In genomic region chr2:29215073-29215472, GRCh38 we compare ENCODE assay signal across 23 cellular contexts.
"Had no signal": no experiment of that assay in that cellular context is flagged by ENCODE, and none has a peak within 500 bp of the region (broad histone marks: within the 10 kb centered on the region; RNA-seq: fewer than 3 reads in every experiment).

No MANE protein-coding gene starts in this region.

- H3K27me3 Mint-ChIP-seq: activated B cell treated with CpG ODN at 0.5 μM for 24 hours; activated naive CD8-positive, alpha-beta T cell treated with anti-CD3 and anti-CD28 coated beads, Interleukin-2, amount 10 ng/mL, durations not matched to agents 7 days and 5 days; effector memory CD8-positive, alpha-beta T cell; stimulated activated memory B cell treated with anti-CD40 and anti-IgM and Interleukin-4, amounts not matched to agents 10 μg/mL and 1 μg/mL and 100 μg/mL, for 72 hours had no signal

- H3K36me3 Mint-ChIP-seq: activated naive CD4-positive, alpha-beta T cell treated with anti-CD3 and anti-CD28 coated beads, Interleukin-2, amount 10 ng/mL, durations not matched to agents 7 days and 5 days; activated naive CD8-positive, alpha-beta T cell treated with anti-CD3 and anti-CD28 coated beads, Interleukin-2, amount 10 ng/mL, durations not matched to agents 7 days and 5 days; brain; natural killer cell; stimulated activated memory B cell treated with anti-CD40 and anti-IgM and Interleukin-4, amounts not matched to agents 10 μg/mL and 1 μg/mL and 100 μg/mL, for 72 hours had no signal

- H3K4me1 Mint-ChIP-seq: activated B cell treated with CpG ODN at 0.5 μM for 24 hours; activated naive CD4-positive, alpha-beta T cell treated with anti-CD3 and anti-CD28 coated beads, Interleukin-2, amount 10 ng/mL, durations not matched to agents 7 days and 5 days; activated naive CD8-positive, alpha-beta T cell treated with anti-CD3 and anti-CD28 coated beads, Interleukin-2, amount 10 ng/mL, durations not matched to agents 7 days and 5 days; natural killer cell; stimulated activated memory B cell treated with anti-CD40 and anti-IgM and Interleukin-4, amounts not matched to agents 10 μg/mL and 1 μg/mL and 100 μg/mL, for 72 hours had no signal

- DNase-seq: activated B cell treated with CpG ODN at 0.5 μM for 24 hours; activated CD4-positive, alpha-beta T cell treated with anti-CD3 and anti-CD28 coated beads, Interleukin-2, amount 50 U/mL, for 4 hours; activated effector memory CD4-positive, alpha-beta T cell treated with anti-CD3 and anti-CD28 coated beads, Interleukin-2, amount 50 U/mL, for 16 hours; activated naive CD4-positive, alpha-beta T cell treated with anti-CD3 and anti-CD28 coated beads, Interleukin-2, amount 10 ng/mL, durations not matched to agents 7 days and 5 days; activated naive CD8-positive, alpha-beta T cell treated with anti-CD3 and anti-CD28 coated beads, Interleukin-2, amount 10 ng/mL, durations not matched to agents 7 days and 5 days; activated T-cell treated with anti-CD3 and anti-CD28 coated beads for 4 hours; cortex of kidney; effector memory CD8-positive, alpha-beta T cell; foreskin fibroblast; left ventricle myocardium inferior; mesendoderm; natural killer cell; sigmoid colon; small intestine; stimulated activated CD4-positive, alpha-beta T cell treated with anti-CD3 and anti-CD28 coated beads, Interleukin-1b, Interleukin-23, amount 100 ng/mL, for 48 hours; stimulated activated CD4-positive, alpha-beta T cell treated with anti-CD3 and anti-CD28 coated beads, Interleukin-4, amount 100 ng/mL, for 4 hours; stimulated activated CD8-positive, alpha-beta memory T cell treated with anti-CD3 and anti-CD28 coated beads, Interleukin-4, amount 100 ng/mL, for 48 hours; T-helper 1 cell had no signal

- H3K9me3 Mint-ChIP-seq: activated B cell treated with CpG ODN at 0.5 μM for 24 hours; activated naive CD4-positive, alpha-beta T cell treated with anti-CD3 and anti-CD28 coated beads, Interleukin-2, amount 10 ng/mL, durations not matched to agents 7 days and 5 days; activated naive CD8-positive, alpha-beta T cell treated with anti-CD3 and anti-CD28 coated beads, Interleukin-2, amount 10 ng/mL, durations not matched to agents 7 days and 5 days; activated T-helper 1 cell treated with anti-CD3 and anti-CD28 coated beads, Interleukin-12 subunit alpha, Interleukin-12 subunit beta, Interleukin-2, Interleukin-4 antibody, amounts not matched to agents 30 ng/mL and 10 ng/mL and 1 ng/mL, durations not matched to agents 14 hours and 24 hours and 36 hours; brain; effector memory CD8-positive, alpha-beta T cell; natural killer cell; stimulated activated memory B cell treated with anti-CD40 and anti-IgM and Interleukin-4, amounts not matched to agents 10 μg/mL and 1 μg/mL and 100 μg/mL, for 72 hours; T-helper 2 cell treated with Interferon-gamma antibody and Interleukin-4, amounts not matched to agents 5 μg/mL and 100 μg/mL, for 36 hours had no signal

- ATAC-seq: effector memory CD8-positive, alpha-beta T cell; natural killer cell; stimulated activated memory B cell treated with anti-CD40 and anti-IgM and Interleukin-4, amounts not matched to agents 10 μg/mL and 1 μg/mL and 100 μg/mL, for 72 hours had no signal

- H3K4me3 Mint-ChIP-seq: activated B cell treated with CpG ODN at 0.5 μM for 24 hours; activated naive CD4-positive, alpha-beta T cell treated with anti-CD3 and anti-CD28 coated beads, Interleukin-2, amount 10 ng/mL, durations not matched to agents 7 days and 5 days; activated naive CD8-positive, alpha-beta T cell treated with anti-CD3 and anti-CD28 coated beads, Interleukin-2, amount 10 ng/mL, durations not matched to agents 7 days and 5 days; activated T-helper 1 cell treated with anti-CD3 and anti-CD28 coated beads, Interleukin-12 subunit alpha, Interleukin-12 subunit beta, Interleukin-2, Interleukin-4 antibody, amounts not matched to agents 30 ng/mL and 10 ng/mL and 1 ng/mL, durations not matched to agents 14 hours and 24 hours and 36 hours; brain; effector memory CD8-positive, alpha-beta T cell; natural killer cell; stimulated activated memory B cell treated with anti-CD40 and anti-IgM and Interleukin-4, amounts not matched to agents 10 μg/mL and 1 μg/mL and 100 μg/mL, for 72 hours; T-helper 2 cell treated with Interferon-gamma antibody and Interleukin-4, amounts not matched to agents 5 μg/mL and 100 μg/mL, for 36 hours had no signal

- H3K27ac Mint-ChIP-seq: activated B cell treated with CpG ODN at 0.5 μM for 24 hours; activated naive CD4-positive, alpha-beta T cell treated with anti-CD3 and anti-CD28 coated beads, Interleukin-2, amount 10 ng/mL, durations not matched to agents 7 days and 5 days; activated naive CD8-positive, alpha-beta T cell treated with anti-CD3 and anti-CD28 coated beads, Interleukin-2, amount 10 ng/mL, durations not matched to agents 7 days and 5 days; activated T-helper 1 cell treated with anti-CD3 and anti-CD28 coated beads, Interleukin-12 subunit alpha, Interleukin-12 subunit beta, Interleukin-2, Interleukin-4 antibody, amounts not matched to agents 30 ng/mL and 10 ng/mL and 1 ng/mL, durations not matched to agents 14 hours and 24 hours and 36 hours; effector memory CD8-positive, alpha-beta T cell; natural killer cell; progenitor cell of endocrine pancreas; stimulated activated memory B cell treated with anti-CD40 and anti-IgM and Interleukin-4, amounts not matched to agents 10 μg/mL and 1 μg/mL and 100 μg/mL, for 72 hours; T-helper 2 cell treated with Interferon-gamma antibody and Interleukin-4, amounts not matched to agents 5 μg/mL and 100 μg/mL, for 36 hours had no signal
